Comparison of ENCODE assay signal across 11 cellular contexts in the genomic region with DNA sequence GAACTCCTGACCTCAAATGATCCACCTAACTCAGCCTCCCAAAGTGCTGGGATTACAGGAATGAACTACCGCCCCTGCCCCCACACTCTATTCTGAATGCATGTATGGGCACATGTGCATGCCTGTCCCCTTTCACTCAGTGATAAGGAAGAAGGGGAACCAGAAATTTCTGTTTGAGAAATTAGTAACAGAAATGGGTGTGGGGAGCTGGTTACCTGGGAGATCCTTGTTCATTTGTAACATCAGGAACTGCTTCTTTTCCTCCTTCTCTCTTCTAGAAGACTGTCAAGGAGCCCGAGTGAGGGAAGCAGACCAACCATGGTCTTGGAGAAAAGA. TPM values are rescaled to one million over a fixed set of nuclear protein-coding genes. Genes with fewer than 3 reads are reported as not detected.
DNase-seq lines count a peak whose midpoint lies in the region; ATAC-seq, FAIRE-seq and TF ChIP-seq lines count a peak whose summit lies in the region.
"Had no signal": no experiment of that assay in that cellular context is flagged by ENCODE, and none has a peak within 500 bp of the region (broad histone marks: within the 10 kb centered on the region; RNA-seq: fewer than 3 reads in every experiment).

No MANE protein-coding gene starts in this region.

- H3K9me3 ChIP-seq in heart right ventricle = no peaks in the 10 kb centered on the region
- no peaks in the 10 kb centered on the region for H3K9me3 ChIP-seq in upper lobe of left lung

- no peak for TF ChIP-seq POLR2A in upper lobe of left lung (IDR thresholded peaks at IDR 0.05)

- H3K27me3 ChIP-seq in heart right ventricle (no peaks in the 10 kb centered on the region), bronchial epithelial cell (ENCODE audit: control insufficient read depth, insufficient read depth, low read length) (no peaks in the 10 kb centered on the region), upper lobe of left lung (no peaks in the 10 kb centered on the region)

- H3K36me3 Mint-ChIP-seq in nephron (ENCODE audit: low read depth) = no peaks in the 10 kb centered on the region

- H3K4me3 Mint-ChIP-seq in nephron = peak overlapping the region; percentile 69 to 76 (median 73)

- WGBS in heart right ventricle, 2 donors = 78 to 84% methylated on average over 2 of the region's 2 CpGs
- 76 to 77% methylated on average over 2 of the region's 2 CpGs for WGBS in upper lobe of left lung, 2 donors

- H3K9me3 Mint-ChIP-seq in nephron = no peaks in the 10 kb centered on the region
- H3K9me3 Mint-ChIP-seq: activated naive CD4-positive, alpha-beta T cell treated with anti-CD3 and anti-CD28 coated beads, Interleukin-2, amount 50 U/mL, for 24 hours had no signal

- no peak for ATAC-seq in heart right ventricle
- no peak for ATAC-seq in Right ventricle myocardium inferior
- no peak for ATAC-seq in upper lobe of left lung (ENCODE audit: low FRiP score in 2 of 2)

- peaks cover 0 to 36% (median 0%) of the 10 kb centered on the region in 9 donors for H3K36me3 ChIP-seq in heart right ventricle
- peaks cover 1% of the 10 kb centered on the region for H3K36me3 ChIP-seq in bronchial epithelial cell (ENCODE audit: control insufficient read depth, insufficient read depth, low read length)
- peaks cover 0 to 9% (median 4%) of the 10 kb centered on the region in 4 donors for H3K36me3 ChIP-seq in upper lobe of left lung

- TF ChIP-seq CTCF in heart right ventricle (IDR thresholded peaks at IDR 0.05) (no peak), bronchial epithelial cell (IDR thresholded peaks at IDR 0.05; ENCODE audit: insufficient read depth, low read length, severe bottlenecking) (no peak), nephron (IDR thresholded peaks at IDR 0.05; ENCODE audit: unreplicated experiment in 3 of 3) (no peak), upper lobe of left lung (IDR thresholded peaks at IDR 0.05) (no peak)

- intact Hi-C loops in heart right ventricle (cut with DNase I) (loop anchor here in 6 of 10 donors (5.0 to 10.0 kb wide), 3 partner anchors 114 to 177 kb away; partner anchors contain the start of gene SLC7A8 (in 1 of the 6)), Right ventricle myocardium inferior (cut with DNase I) (loop anchor here (5.0 kb wide), 1 partner anchor 177 kb away; no protein-coding TSS in a partner anchor)

- FAIRE-seq in bronchial epithelial cell (lab: Jason Lieb, UNC) = no peak
- no peak for FAIRE-seq in GM19239 (lab: Jason Lieb, UNC)
- FAIRE-seq: TTC549 had no signal

- peaks cover 4 to 61% (median 43%) of the 10 kb centered on the region in 9 donors for H3K4me1 ChIP-seq in heart right ventricle
- peaks cover 19 to 34% (median 29%) of the 10 kb centered on the region in 4 donors for H3K4me1 ChIP-seq in upper lobe of left lung

- DNase-seq in heart right ventricle (no peak), Right ventricle myocardium inferior (ENCODE audit: missing footprints) (no peak), bronchial epithelial cell (ENCODE audit: low read depth) (peak; percentile 90), upper lobe of left lung (no peak), DMS114 treated with DMSO at 0.1 percent for 48 hours (lab: John Stamatoyannopoulos, UW; ENCODE audit: unreplicated experiment) (no peak), GDM1 (lab: John Stamatoyannopoulos, UW) (no peak), GM19239 (ENCODE audit: insufficient read length, low spot score) (no peak)
- DNase-seq: NCI-H187 had no signal

- no peak overlapping the region for H3K4me3 ChIP-seq in heart right ventricle
- no peak overlapping the region for H3K4me3 ChIP-seq in bronchial epithelial cell (ENCODE audit: low read depth, low read length)
- no peak overlapping the region for H3K4me3 ChIP-seq in upper lobe of left lung

- H3K4me1 Mint-ChIP-seq in nephron = peaks cover 25% of the 10 kb centered on the region

- peak overlapping the region; percentile 85 to 100 (median 98) for H3K27ac Mint-ChIP-seq in nephron

- peaks cover 4% of the 10 kb centered on the region for H3K27me3 Mint-ChIP-seq in nephron (ENCODE audit: low read depth)
- H3K27me3 Mint-ChIP-seq: activated naive CD4-positive, alpha-beta T cell treated with anti-CD3 and anti-CD28 coated beads, Interleukin-2, amount 50 U/mL, for 24 hours had no signal

- H3K27ac ChIP-seq in heart right ventricle (peak overlapping the region in 9 of 10 donors; percentile 11 to 99 (median 97)), upper lobe of left lung (peak overlapping the region in 3 of 4 donors; percentile 3 to 95 (median 91))

- TF ChIP-seq EP300 in upper lobe of left lung (IDR thresholded peaks at IDR 0.05) = no peak

RNA-seq across cellular contexts. Expression of gene PPP1R3E, which starts 3.5 kb away (rescaled TPM):
- 1 to 10 TPM; 4.5 to 9.3 (median 6.6) TPM for total RNA-seq in heart right ventricle
- polyA plus RNA-seq in heart right ventricle = 10 to 100 TPM in 1 of 2 donors, 1 to 10 TPM in 1; 2.3 to 20.6 TPM
- 7.9 TPM for total RNA-seq in Right ventricle myocardium inferior
- 2.9 and 3.4 TPM in 2 replicates for total RNA-seq in bronchial epithelial cell
- 10 to 100 TPM in 4 of 6 donors, 1 to 10 TPM in 2; 6.7 to 95.3 (median 12.8) TPM for total RNA-seq in upper lobe of left lung

RNA-seq across cellular contexts. Expression of gene BCL2L2, which starts 7.5 kb away (rescaled TPM):
- total RNA-seq in heart right ventricle = 10 to 100 TPM; 33.3 to 44.9 (median 38.2) TPM
- polyA plus RNA-seq in heart right ventricle = 10 to 100 TPM; 16.8 to 22.4 TPM
- total RNA-seq in Right ventricle myocardium inferior = 35.4 TPM
- 25.0 and 31.7 TPM in 2 replicates for total RNA-seq in bronchial epithelial cell
- 10 to 100 TPM; 38.8 to 53.8 (median 47.3) TPM for total RNA-seq in upper lobe of left lung

RNA-seq across cellular contexts. Expression of gene HOMEZ, which starts 13.2 kb away (rescaled TPM):
- total RNA-seq in heart right ventricle (10 to 100 TPM in 4 of 10 donors, 1 to 10 TPM in 6; 5.7 to 13.4 (median 9.5) TPM), Right ventricle myocardium inferior (8.0 TPM), bronchial epithelial cell (5.0 and 6.3 TPM in 2 replicates), upper lobe of left lung (10 to 100 TPM in 4 of 6 donors, 1 to 10 TPM in 2; 3.9 to 13.7 (median 11.2) TPM)
- polyA plus RNA-seq in heart right ventricle = 1 to 10 TPM; 7.0 to 7.3 TPM

RNA-seq across cellular contexts. Expression of gene PABPN1, which starts 22.1 kb away (rescaled TPM):
- 10 to 100 TPM; 57.0 to 96.1 (median 67.8) TPM for total RNA-seq in heart right ventricle
- polyA plus RNA-seq in heart right ventricle = 100 to 1,000 TPM in 1 of 2 donors, 10 to 100 TPM in 1; 67.0 to 196 TPM
- total RNA-seq in Right ventricle myocardium inferior = 73.7 TPM
- total RNA-seq in bronchial epithelial cell = 114 and 134 TPM in 2 replicates
- total RNA-seq in upper lobe of left lung = 100 to 1,000 TPM in 3 of 6 donors, 10 to 100 TPM in 3; 47.6 to 325 (median 85.7) TPM

RNA-seq across cellular contexts. Expression of gene SLC22A17, which starts 53.5 kb away (rescaled TPM):
- total RNA-seq in heart right ventricle = 10 to 100 TPM in 4 of 10 donors, 1 to 10 TPM in 6; 4.8 to 18.9 (median 9.6) TPM
- polyA plus RNA-seq in heart right ventricle = 10 to 100 TPM in 1 of 2 donors, 1 to 10 TPM in 1; 9.9 to 10.6 TPM
- total RNA-seq in Right ventricle myocardium inferior = 10.1 TPM
- 0.79 and 0.90 TPM in 2 replicates for total RNA-seq in bronchial epithelial cell
- 10 to 100 TPM in 4 of 6 donors, 1 to 10 TPM in 2; 5.8 to 16.8 (median 12.4) TPM for total RNA-seq in upper lobe of left lung
